ENCODE assay signal across 11 cellular contexts in genomic region chr6:5497896-5498578, GRCh38.
DNase-seq lines count a peak whose midpoint lies in the region; ATAC-seq and TF ChIP-seq lines count a peak whose summit lies in the region.
"Had no signal": no experiment of that assay in that cellular context is flagged by ENCODE, and none has a peak within 500 bp of the region (broad histone marks: within the 10 kb centered on the region; RNA-seq: fewer than 3 reads in every experiment).

No MANE protein-coding gene starts in this region.

- H3K27ac ChIP-seq in BLaER1 (peak overlapping the region; percentile 43; the same call in 1 of the 2 replicates), heart right ventricle (no peak overlapping the region)
- H3K27ac ChIP-seq: body of pancreas had no signal

- H3K4me1 ChIP-seq in BLaER1 (peaks cover 41% of the 10 kb centered on the region), heart right ventricle (peaks cover 0 to 51% (median 19%) of the 10 kb centered on the region in 9 donors)

- H3K9ac ChIP-seq in BLaER1, result peak overlapping the region; percentile 34; the same call in 1 of the 2 replicates

- in situ Hi-C loops in GM13976 (cut with MboI; ENCODE audit: low sequenced_read_pairs, unreplicated experiment), result no loop called here

- H4K20me1 ChIP-seq in BLaER1, result no peaks in the 10 kb centered on the region

- H3K9me3 ChIP-seq in BLaER1 (no peaks in the 10 kb centered on the region), heart right ventricle (no peaks in the 10 kb centered on the region)
- H3K9me3 ChIP-seq: body of pancreas had no signal

- peak; percentile 54 for DNase-seq in HS-27A (ENCODE audit: low read depth)
- DNase-seq in SK-N-DZ (ENCODE audit: low spot score), result peak; percentile 45
- DNase-seq in fibroblast of pulmonary artery (ENCODE audit: low read depth), result peak; percentile 50
- DNase-seq in heart right ventricle, result no peak
- DNase-seq in GM13976 (ENCODE audit: low spot score), result no peak
- DNase-seq: body of pancreas, NCI-H2227 treated with DMSO at 0.1 percent for 48 hours, occipital lobe had no signal

- ATAC-seq in GM21390 (IDR thresholded peaks at IDR 0.05; ENCODE audit: unreplicated experiment) (no peak), GM18517 (IDR thresholded peaks at IDR 0.05; ENCODE audit: unreplicated experiment) (no peak), heart right ventricle (no peak)
- ATAC-seq: body of pancreas had no signal

- WGBS in heart right ventricle, 2 donors, result 90 to 92% methylated on average over 10 of the region's 10 CpGs

- TF ChIP-seq CTCF in fibroblast of pulmonary artery (IDR thresholded peaks at IDR 0.05; ENCODE audit: low read length, missing control alignments), result no peak
- no peak for TF ChIP-seq CTCF in heart right ventricle (IDR thresholded peaks at IDR 0.05)
- TF ChIP-seq CTCF in GM13976 (IDR thresholded peaks at IDR 0.05; ENCODE audit: borderline replicate concordance, control extremely low read depth, extremely low read depth, insufficient read depth, missing control alignments), result no peak

- H3K27me3 ChIP-seq in BLaER1, result no peaks in the 10 kb centered on the region
- no peaks in the 10 kb centered on the region for H3K27me3 ChIP-seq in heart right ventricle
- H3K27me3 ChIP-seq: body of pancreas had no signal

- intact Hi-C loops in heart right ventricle (cut with DNase I), result no loop called here

- H3K4me3 ChIP-seq in BLaER1 (peak overlapping the region; percentile 51), fibroblast of pulmonary artery (replicated peaks; ENCODE audit: low read depth, low read length) (peak overlapping the region; percentile 35), heart right ventricle (no peak overlapping the region)
- H3K4me3 ChIP-seq: body of pancreas had no signal

- H3K36me3 ChIP-seq in BLaER1 (no peaks in the 10 kb centered on the region), heart right ventricle (no peaks in the 10 kb centered on the region)

- H3K4me2 ChIP-seq in BLaER1, result peak overlapping the region; percentile 74

Comparison
In these comparisons a context has a peak if more than half of its experiments do, and no peak if none do; other contexts are left out.
1. H3K4me3 ChIP-seq: peak in BLaER1 (single experiment) and fibroblast of pulmonary artery (single experiment); none in heart right ventricle (0 of 10).
2. DNase-seq: peak in HS-27A (single experiment), SK-N-DZ (single experiment) and fibroblast of pulmonary artery (single experiment); none in heart right ventricle (0 of 2) and GM13976 (single experiment).